ENCODE assay signal across 8 cellular contexts in genomic region chrX:130994671-130995070, GRCh38.
DNase-seq lines count a peak whose midpoint lies in the region; ATAC-seq, FAIRE-seq and TF ChIP-seq lines count a peak whose summit lies in the region.

No MANE protein-coding gene starts in this region.

- DNase-seq in activated T-cell treated with anti-CD3 and anti-CD28 coated beads, Interleukin-2, amount 50 U/mL, for 48 hours, result peak; percentile 33 to 41
- no peak for DNase-seq in activated T-cell treated with anti-CD3 and anti-CD28 coated beads for 4 hours
- DNase-seq in NCI-H1105 (lab: John Stamatoyannopoulos, UW), result peak; percentile 23
- peak in 3 of 4 donors; percentile 14 to 39 (median 17) for DNase-seq in body of pancreas
- DNase-seq in pancreas, result peak in 1 of 6 donors; percentile 16
- no peak for DNase-seq in dedifferentiated amniotic fluid mesenchymal stem cell (ENCODE audit: extremely low spot score)
- no peak for DNase-seq in NCI-H146 (lab: John Stamatoyannopoulos, UW)

- H3K27ac ChIP-seq in body of pancreas (no peak overlapping the region), pancreas (no peak overlapping the region)

- no peaks in the 10 kb centered on the region for H3K27me3 ChIP-seq in body of pancreas
- peaks cover 0 to 9% (median 0%) of the 10 kb centered on the region in 4 donors for H3K27me3 ChIP-seq in pancreas

- TF ChIP-seq CTCF in body of pancreas (IDR thresholded peaks at IDR 0.05) (peak; percentile 25 to 46 (median 35)), pancreas (IDR thresholded peaks at IDR 0.05) (peak in 3 of 4 donors; percentile 10 to 41 (median 31))

- no peak overlapping the region for H3K4me3 ChIP-seq in body of pancreas
- H3K4me3 ChIP-seq in pancreas, result no peak overlapping the region

- intact Hi-C loops in body of pancreas (cut with DNase I) (no loop called here), pancreas (cut with DNase I) (no loop called here)

- no peak for ATAC-seq in body of pancreas
- peak in 1 of 4 donors; percentile 51 for ATAC-seq in pancreas
- no peak for ATAC-seq in GM21619 (IDR thresholded peaks at IDR 0.05; ENCODE audit: unreplicated experiment)

- H3K9me3 ChIP-seq in body of pancreas (no peaks in the 10 kb centered on the region), pancreas (no peaks in the 10 kb centered on the region)

- H3K4me1 ChIP-seq in body of pancreas (no peaks in the 10 kb centered on the region), pancreas (no peaks in the 10 kb centered on the region)

- no peaks in the 10 kb centered on the region for H3K36me3 ChIP-seq in body of pancreas (replicated peaks in 1 of 2; ENCODE audit: insufficient read depth in 1 of 2, low read depth in 2 of 2)
- no peaks in the 10 kb centered on the region for H3K36me3 ChIP-seq in pancreas

- WGBS in body of pancreas, 2 donors, result 38 to 47% methylated on average over 4 to 8 of the region's 8 CpGs
- 45 to 54% methylated on average over 8 of the region's 8 CpGs for WGBS in pancreas, 2 donors

- no peak for TF ChIP-seq POLR2A in body of pancreas (IDR thresholded peaks at IDR 0.05)

- no peak for FAIRE-seq in pancreas (lab: Jason Lieb, UNC)

Comparison
In these comparisons a context has a peak if more than half of its experiments do, and no peak if none do; other contexts are left out.
1. DNase-seq: peak in activated T-cell treated with anti-CD3 and anti-CD28 coated beads, Interleukin-2, amount 50 U/mL, for 48 hours (2 of 2), NCI-H1105 (single experiment) and body of pancreas (3 of 4); none in activated T-cell treated with anti-CD3 and anti-CD28 coated beads for 4 hours (single experiment), dedifferentiated amniotic fluid mesenchymal stem cell (single experiment) and NCI-H146 (single experiment).